Comparison of ENCODE assay signal across 17 cellular contexts in genomic region chr1:19372602-19373001, GRCh38.
DNase-seq lines count a peak whose midpoint lies in the region; ATAC-seq and TF ChIP-seq lines count a peak whose summit lies in the region.
"Had no signal": no experiment of that assay in that cellular context is flagged by ENCODE, and none has a peak within 500 bp of the region (broad histone marks: within the 10 kb centered on the region; RNA-seq: fewer than 3 reads in every experiment).

No MANE protein-coding gene starts in this region.

- no peaks in the 10 kb centered on the region for H3K9me3 ChIP-seq in colonic mucosa
- H3K9me3 ChIP-seq: ascending aorta, upper lobe of right lung had no signal

- no peaks in the 10 kb centered on the region for H3K27me3 Mint-ChIP-seq in activated naive CD8-positive, alpha-beta T cell
- H3K27me3 Mint-ChIP-seq in stimulated activated memory B cell treated with anti-CD40 and anti-IgM and Interleukin-4, amounts not matched to agents 10 μg/mL and 1 μg/mL and 100 μg/mL, for 72 hours, result no peaks in the 10 kb centered on the region
- H3K27me3 Mint-ChIP-seq: stimulated activated naive CD8-positive, alpha-beta T cell treated with anti-CD3 and anti-CD28 coated beads, Interleukin-15, amount 100 ng/mL, for 72 hours had no signal

- DNase-seq in GM03348 (ENCODE audit: low spot score), result peak; percentile 80
- DNase-seq in foreskin fibroblast, result peak; percentile 66 to 83
- no peak for DNase-seq in colonic mucosa
- no peak for DNase-seq in NCI-H345 treated with DMSO at 0.1 percent for 48 hours (lab: John Stamatoyannopoulos, UW; ENCODE audit: unreplicated experiment)
- DNase-seq: activated CD4-positive, CD25-positive, alpha-beta regulatory T cell treated with anti-CD3 and anti-CD28 coated beads, Interleukin-2, amount 50 U/mL, for 72 hours; Karpas-422; kidney glomerular epithelial cell; NCI-H1417; NCI-H2171 treated with DMSO at 0.1 percent for 48 hours; stimulated activated CD4-positive, alpha-beta T cell treated with anti-CD3 and anti-CD28 coated beads, Interleukin-15, amount 100 ng/mL, for 24 hours; stimulated activated naive CD8-positive, alpha-beta T cell treated with anti-CD3 and anti-CD28 coated beads, Interleukin-15, amount 100 ng/mL, for 72 hours; upper lobe of right lung had no signal

- H3K4me3 ChIP-seq in foreskin fibroblast (ENCODE audit: low read depth in 1 of 2, low read length in 2 of 2) (no peak overlapping the region), colonic mucosa (no peak overlapping the region)
- H3K4me3 ChIP-seq: ascending aorta, upper lobe of right lung had no signal

- peak overlapping the region; percentile 64 for H3K27ac Mint-ChIP-seq in activated naive CD8-positive, alpha-beta T cell
- peak overlapping the region; percentile 9 for H3K27ac Mint-ChIP-seq in stimulated activated memory B cell treated with anti-CD40 and anti-IgM and Interleukin-4, amounts not matched to agents 10 μg/mL and 1 μg/mL and 100 μg/mL, for 72 hours

- TF ChIP-seq CTCF in foreskin fibroblast (IDR thresholded peaks at IDR 0.05; ENCODE audit: low read depth, low read length) (no peak), colonic mucosa (IDR thresholded peaks at IDR 0.05) (no peak)

- no peaks in the 10 kb centered on the region for H3K4me1 ChIP-seq in colonic mucosa

- peaks cover 5% of the 10 kb centered on the region for H3K36me3 Mint-ChIP-seq in activated naive CD8-positive, alpha-beta T cell
- peaks cover 31% of the 10 kb centered on the region for H3K36me3 Mint-ChIP-seq in stimulated activated memory B cell treated with anti-CD40 and anti-IgM and Interleukin-4, amounts not matched to agents 10 μg/mL and 1 μg/mL and 100 μg/mL, for 72 hours

- no peak overlapping the region for H3K27ac ChIP-seq in colonic mucosa

- no peak overlapping the region for H3K9ac ChIP-seq in colonic mucosa (ENCODE audit: low read depth in 2 of 2, low read length in 2 of 2)

- H3K27me3 ChIP-seq in colonic mucosa, result no peaks in the 10 kb centered on the region
- H3K27me3 ChIP-seq: ascending aorta, upper lobe of right lung had no signal

- H3K9me3 Mint-ChIP-seq in activated naive CD8-positive, alpha-beta T cell (ENCODE audit: low read depth), result no peaks in the 10 kb centered on the region
- no peaks in the 10 kb centered on the region for H3K9me3 Mint-ChIP-seq in stimulated activated memory B cell treated with anti-CD40 and anti-IgM and Interleukin-4, amounts not matched to agents 10 μg/mL and 1 μg/mL and 100 μg/mL, for 72 hours
- H3K9me3 Mint-ChIP-seq: stimulated activated naive CD8-positive, alpha-beta T cell treated with anti-CD3 and anti-CD28 coated beads, Interleukin-15, amount 100 ng/mL, for 72 hours had no signal

- H3K4me3 Mint-ChIP-seq in activated naive CD8-positive, alpha-beta T cell, result no peak overlapping the region
- no peak overlapping the region for H3K4me3 Mint-ChIP-seq in stimulated activated memory B cell treated with anti-CD40 and anti-IgM and Interleukin-4, amounts not matched to agents 10 μg/mL and 1 μg/mL and 100 μg/mL, for 72 hours
- H3K4me3 Mint-ChIP-seq: stimulated activated naive CD8-positive, alpha-beta T cell treated with anti-CD3 and anti-CD28 coated beads, Interleukin-15, amount 100 ng/mL, for 72 hours had no signal

- ATAC-seq in stimulated activated memory B cell treated with anti-CD40 and anti-IgM and Interleukin-4, amounts not matched to agents 10 μg/mL and 1 μg/mL and 100 μg/mL, for 72 hours, result no peak
- no peak for ATAC-seq in GM18511 (IDR thresholded peaks at IDR 0.05; ENCODE audit: unreplicated experiment)
- ATAC-seq: Panc1; stimulated activated naive CD8-positive, alpha-beta T cell treated with anti-CD3 and anti-CD28 coated beads, Interleukin-15, amount 100 ng/mL, for 72 hours; upper lobe of right lung had no signal

- no peaks in the 10 kb centered on the region for H3K36me3 ChIP-seq in colonic mucosa

- peaks cover 41% of the 10 kb centered on the region for H3K4me1 Mint-ChIP-seq in activated naive CD8-positive, alpha-beta T cell (ENCODE audit: low read depth)
- no peaks in the 10 kb centered on the region for H3K4me1 Mint-ChIP-seq in stimulated activated memory B cell treated with anti-CD40 and anti-IgM and Interleukin-4, amounts not matched to agents 10 μg/mL and 1 μg/mL and 100 μg/mL, for 72 hours

- intact Hi-C loops in colonic mucosa (cut with DNase I), result no loop called here

Comparison
In these comparisons a context has a peak if more than half of its experiments do, and no peak if none do; other contexts are left out.
1. DNase-seq: peak in GM03348 (single experiment) and foreskin fibroblast (2 of 2); none in colonic mucosa (single experiment) and NCI-H345 treated with DMSO at 0.1 percent for 48 hours (single experiment).